ENCODE assay signal across 2 cellular contexts in the genomic region with DNA sequence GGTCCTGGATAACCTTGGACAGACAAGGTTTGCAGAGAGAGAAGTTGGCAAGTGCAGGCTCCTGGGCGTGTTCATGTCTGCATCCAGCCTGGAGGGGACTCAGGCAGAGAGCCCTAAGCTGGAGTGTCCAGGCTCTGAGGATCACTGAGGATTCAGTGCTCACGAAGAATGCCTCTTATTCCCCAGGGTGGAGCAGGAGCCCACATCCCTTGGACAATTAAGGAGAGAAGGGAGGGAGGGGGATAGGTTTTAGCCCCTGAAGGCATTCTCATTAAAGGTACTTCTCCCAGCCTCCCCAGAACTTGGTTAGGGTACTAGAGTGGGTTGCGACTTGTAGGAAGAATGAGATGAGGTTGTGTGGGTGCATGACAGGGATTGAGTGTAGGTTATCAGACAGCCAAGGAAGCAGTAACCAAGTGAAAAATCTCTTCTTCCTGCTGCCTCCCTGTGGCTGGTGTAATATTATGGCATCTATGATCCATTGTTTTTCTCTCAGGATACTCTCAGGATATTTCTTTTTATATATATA.
TF ChIP-seq lines count a peak whose summit lies in the region.

No MANE protein-coding gene starts in this region.

TF ChIP-seq in liver, 16 proteins besides CTCF, POLR2A, EP300 and RAD21:
- no peak for TF ChIP-seq TAF1 (conservative IDR thresholded peaks at IDR 0.05)
- no peak for TF ChIP-seq SP1 (IDR thresholded peaks at IDR 0.05)
- TF ChIP-seq, protein P1, sequence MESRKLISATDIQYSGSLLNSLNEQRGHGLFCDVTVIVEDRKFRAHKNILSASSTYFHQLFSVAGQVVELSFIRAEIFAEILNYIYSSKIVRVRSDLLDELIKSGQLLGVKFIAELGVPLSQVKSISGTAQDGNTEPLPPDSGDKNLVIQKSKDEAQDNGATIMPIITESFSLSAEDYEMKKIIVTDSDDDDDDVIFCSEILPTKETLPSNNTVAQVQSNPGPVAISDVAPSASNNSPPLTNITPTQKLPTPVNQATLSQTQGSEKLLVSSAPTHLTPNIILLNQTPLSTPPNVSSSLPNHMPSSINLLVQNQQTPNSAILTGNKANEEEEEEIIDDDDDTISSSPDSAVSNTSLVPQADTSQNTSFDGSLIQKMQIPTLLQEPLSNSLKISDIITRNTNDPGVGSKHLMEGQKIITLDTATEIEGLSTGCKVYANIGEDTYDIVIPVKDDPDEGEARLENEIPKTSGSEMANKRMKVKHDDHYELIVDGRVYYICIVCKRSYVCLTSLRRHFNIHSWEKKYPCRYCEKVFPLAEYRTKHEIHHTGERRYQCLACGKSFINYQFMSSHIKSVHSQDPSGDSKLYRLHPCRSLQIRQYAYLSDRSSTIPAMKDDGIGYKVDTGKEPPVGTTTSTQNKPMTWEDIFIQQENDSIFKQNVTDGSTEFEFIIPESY (IDR thresholded peaks at IDR 0.05), result no peak
- no peak for TF ChIP-seq RXRA (IDR thresholded peaks at IDR 0.05)
- no peak for TF ChIP-seq GABPA (IDR thresholded peaks at IDR 0.05 in 1 of 2, conservative IDR thresholded peaks at IDR 0.05 in 1 of 2)
- no peak for TF ChIP-seq ATF3 (IDR thresholded peaks at IDR 0.05)
- no peak for TF ChIP-seq EGR1 (IDR thresholded peaks at IDR 0.05; ENCODE audit: low read depth in 2 of 2)
- TF ChIP-seq FOXA2 (IDR thresholded peaks at IDR 0.05), result no peak
- TF ChIP-seq MAX (IDR thresholded peaks at IDR 0.05), result no peak
- TF ChIP-seq YY1 (IDR thresholded peaks at IDR 0.05), result no peak
- TF ChIP-seq FOXA1 (IDR thresholded peaks at IDR 0.05), result no peak

TF ChIP-seq in HepG2, 621 proteins besides CTCF, POLR2A, EP300 and RAD21:
- TF ChIP-seq ONECUT2 (CRISPR knock-in tag; IDR thresholded peaks at IDR 0.05) (no peak), KAT7 (CRISPR knock-in tag; IDR thresholded peaks at IDR 0.05; ENCODE audit: borderline replicate concordance) (no peak), ZNF558 (CRISPR knock-in tag; IDR thresholded peaks at IDR 0.05; ENCODE audit: borderline replicate concordance) (no peak)
- TF ChIP-seq, protein P2, sequence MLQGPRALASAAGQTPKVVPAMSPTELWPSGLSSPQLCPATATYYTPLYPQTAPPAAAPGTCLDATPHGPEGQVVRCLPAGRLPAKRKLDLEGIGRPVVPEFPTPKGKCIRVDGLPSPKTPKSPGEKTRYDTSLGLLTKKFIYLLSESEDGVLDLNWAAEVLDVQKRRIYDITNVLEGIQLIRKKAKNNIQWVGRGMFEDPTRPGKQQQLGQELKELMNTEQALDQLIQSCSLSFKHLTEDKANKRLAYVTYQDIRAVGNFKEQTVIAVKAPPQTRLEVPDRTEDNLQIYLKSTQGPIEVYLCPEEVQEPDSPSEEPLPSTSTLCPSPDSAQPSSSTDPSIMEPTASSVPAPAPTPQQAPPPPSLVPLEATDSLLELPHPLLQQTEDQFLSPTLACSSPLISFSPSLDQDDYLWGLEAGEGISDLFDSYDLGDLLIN (CRISPR knock-in tag; IDR thresholded peaks at IDR 0.05; ENCODE audit: borderline replicate concordance), result no peak
TF ChIP-seq in HepG2: peak in this region for 0.
